10 cellular contexts compared by ENCODE assay signal in the genomic region with DNA sequence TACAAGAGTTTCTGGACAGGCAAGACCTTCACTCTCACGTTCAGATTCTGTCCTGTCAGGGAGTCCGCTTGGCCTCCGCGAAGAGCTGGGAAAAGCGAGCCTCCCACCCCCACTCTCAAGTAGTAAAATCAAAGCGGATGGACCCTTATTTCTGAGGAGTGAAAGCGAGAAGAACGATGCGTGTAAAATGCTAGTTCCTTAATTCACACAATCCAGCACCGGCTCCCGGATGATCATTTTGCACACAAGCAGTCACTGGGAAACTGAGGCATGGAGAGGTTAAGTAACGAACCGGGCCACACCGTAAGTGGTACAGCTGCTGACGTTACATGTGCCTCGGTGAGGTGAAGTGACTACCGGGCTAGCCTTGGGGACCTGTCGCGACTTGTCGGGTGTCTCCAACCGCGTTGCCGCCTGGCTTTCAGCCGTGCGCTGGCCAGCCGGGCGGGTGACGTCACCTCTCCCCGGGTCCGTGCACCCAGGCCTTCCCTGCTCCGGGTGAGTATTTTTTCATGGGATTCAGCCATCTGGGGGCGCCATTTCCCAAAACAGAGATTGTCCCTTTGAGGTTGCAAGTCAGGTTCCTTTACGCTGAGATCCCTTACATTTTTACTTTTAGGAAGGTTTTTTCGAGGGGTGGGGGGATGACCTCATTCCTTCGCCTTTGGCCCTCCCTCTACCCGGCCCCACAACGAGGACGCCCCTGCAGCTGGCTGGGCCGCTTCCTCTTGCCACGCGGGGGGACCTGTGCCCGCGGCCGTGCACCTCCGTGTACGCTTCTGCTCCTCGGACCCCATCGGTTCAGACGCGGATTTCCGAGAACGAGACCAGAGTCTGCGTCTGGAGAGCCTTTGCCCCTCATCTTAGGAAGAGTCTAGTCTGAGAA. TPM values are rescaled to one million over a fixed set of nuclear protein-coding genes. Genes with fewer than 3 reads are reported as not detected.
A peak's percentile ranks its signal among the peaks of the same experiment; 100 is the strongest.
DNase-seq lines count a peak whose midpoint lies in the region; ATAC-seq, FAIRE-seq and TF ChIP-seq lines count a peak whose summit lies in the region.
"Had no signal": no experiment of that assay in that cellular context is flagged by ENCODE, and none has a peak within 500 bp of the region (broad histone marks: within the 10 kb centered on the region; RNA-seq: fewer than 3 reads in every experiment).

No MANE protein-coding gene starts in this region.

- WGBS in heart left ventricle, 4 donors, result 4 to 7% (median 5%) methylated on average over 50 to 53 of the region's 53 CpGs

- DNase-seq in activated CD8-positive, alpha-beta memory T cell treated with anti-CD3 and anti-CD28 coated beads, Interleukin-2, amount 50 U/mL, for 48 hours, result peak; percentile 73
- DNase-seq in activated CD8-positive, alpha-beta memory T cell treated with anti-CD3 and anti-CD28 coated beads, Interleukin-2, amount 50 U/mL, for 4 hours, result no peak
- DNase-seq in heart left ventricle (peak in 3 of 5 donors; percentile 32 to 73 (median 34)), posterior vena cava (ENCODE audit: low spot score) (peak; percentile 86), NCI-H2171 (lab: John Stamatoyannopoulos, UW) (no peak), urothelium cell line (ENCODE audit: low spot score) (no peak)

- H3K36me3 Mint-ChIP-seq in activated naive CD4-positive, alpha-beta T cell treated with anti-CD3 and anti-CD28 coated beads, Interleukin-2, amount 50 U/mL, for 24 hours, result peaks cover 2% of the 10 kb centered on the region

- peaks cover 54% of the 10 kb centered on the region for H3K27me3 Mint-ChIP-seq in activated naive CD4-positive, alpha-beta T cell treated with anti-CD3 and anti-CD28 coated beads, Interleukin-2, amount 50 U/mL, for 24 hours

- TF ChIP-seq CTCF in heart left ventricle (IDR thresholded peaks at IDR 0.05), result peak in 8 of 12 donors; percentile 11 to 43 (median 26)

- H3K4me3 ChIP-seq in heart left ventricle, result peak overlapping the region in 10 of 12 donors; percentile 9 to 43 (median 30)

- peaks cover 41% of the 10 kb centered on the region for H3K4me1 Mint-ChIP-seq in activated naive CD4-positive, alpha-beta T cell treated with anti-CD3 and anti-CD28 coated beads, Interleukin-2, amount 50 U/mL, for 24 hours

- no peaks in the 10 kb centered on the region for H3K9me3 Mint-ChIP-seq in activated naive CD4-positive, alpha-beta T cell treated with anti-CD3 and anti-CD28 coated beads, Interleukin-2, amount 50 U/mL, for 24 hours

- peaks cover 3 to 36% (median 24%) of the 10 kb centered on the region in 12 donors for H3K4me1 ChIP-seq in heart left ventricle

- no peak overlapping the region for H3K27ac Mint-ChIP-seq in activated naive CD4-positive, alpha-beta T cell treated with anti-CD3 and anti-CD28 coated beads, Interleukin-2, amount 50 U/mL, for 24 hours

- intact Hi-C loops in heart left ventricle (cut with DNase I), result loop anchor here in 7 of 10 donors (5.0 to 10.0 kb wide), 6 partner anchors 223 to 713 kb away; no protein-coding TSS in a partner anchor
- intact Hi-C loops in posterior vena cava (cut with DNase I), result no loop called here

- FAIRE-seq in urothelium cell line (lab: Jason Lieb, UNC), result no peak
- FAIRE-seq: G401.6 had no signal

- H3K27ac ChIP-seq in heart left ventricle, result no peak overlapping the region

- peaks cover 38 to 94% (median 63%) of the 10 kb centered on the region in 9 donors for H3K27me3 ChIP-seq in heart left ventricle

- no peaks in the 10 kb centered on the region for H3K9me3 ChIP-seq in heart left ventricle

- no peak for TF ChIP-seq POLR2A in heart left ventricle (IDR thresholded peaks at IDR 0.05)

- peak overlapping the region; percentile 79 for H3K4me3 Mint-ChIP-seq in activated naive CD4-positive, alpha-beta T cell treated with anti-CD3 and anti-CD28 coated beads, Interleukin-2, amount 50 U/mL, for 24 hours

- H3K36me3 ChIP-seq in heart left ventricle, result no peaks in the 10 kb centered on the region

- ATAC-seq in heart left ventricle, result peak in 2 of 4 donors; percentile 45 to 64
- ATAC-seq in GM21526 (IDR thresholded peaks at IDR 0.05; ENCODE audit: low FRiP score, unreplicated experiment), result no peak

RNA-seq across cellular contexts. Expression of a gene that starts 3.4 kb away (rescaled TPM):
- total RNA-seq in heart left ventricle (10 to 100 TPM in 1 of 9 donors, 1 to 10 TPM in 1, under 1 TPM in 5, not detected in 2; 0.16 to 18.8 (median 0.37) TPM), posterior vena cava (100 to 1,000 TPM; 157 to 313 TPM)
- 1 to 10 TPM in 1 of 2 donors, under 1 TPM in 1; 0.06 to 1.1 TPM for polyA plus RNA-seq in heart left ventricle

RNA-seq across cellular contexts. Expression of a gene that starts 32.4 kb away (rescaled TPM):
- total RNA-seq in heart left ventricle (1 to 10 TPM in 2 of 9 donors, under 1 TPM in 6, not detected in 1; 0.16 to 1.1 (median 0.62) TPM), posterior vena cava (under 1 TPM in 1 of 2 donors, not detected in 1; 0.52 TPM)
- polyA plus RNA-seq in heart left ventricle, result under 1 TPM; 0.44 to 0.53 TPM
- total RNA-seq: activated CD8-positive, alpha-beta memory T cell treated with anti-CD3 and anti-CD28 coated beads for 36 hours had no signal

Comparison
In these comparisons a context has a peak if more than half of its experiments do, and no peak if none do; other contexts are left out.
1. DNase-seq: peak in activated CD8-positive, alpha-beta memory T cell treated with anti-CD3 and anti-CD28 coated beads, Interleukin-2, amount 50 U/mL, for 48 hours (single experiment), heart left ventricle (3 of 5) and posterior vena cava (single experiment); none in activated CD8-positive, alpha-beta memory T cell treated with anti-CD3 and anti-CD28 coated beads, Interleukin-2, amount 50 U/mL, for 4 hours (single experiment), NCI-H2171 (single experiment) and urothelium cell line (single experiment).
2. RNA of a gene that starts 3.4 kb away (total RNA-seq): 157 to 313 TPM in posterior vena cava; 0.16 to 18.8 TPM in heart left ventricle; every median in the first group is over 4 times any median in the second.
3. intact Hi-C loops: an anchor here in heart left ventricle (5.0 to 10.0 kb wide); none called in posterior vena cava.